Comparison of ENCODE assay signal across 1 cellular context in the genomic region with DNA sequence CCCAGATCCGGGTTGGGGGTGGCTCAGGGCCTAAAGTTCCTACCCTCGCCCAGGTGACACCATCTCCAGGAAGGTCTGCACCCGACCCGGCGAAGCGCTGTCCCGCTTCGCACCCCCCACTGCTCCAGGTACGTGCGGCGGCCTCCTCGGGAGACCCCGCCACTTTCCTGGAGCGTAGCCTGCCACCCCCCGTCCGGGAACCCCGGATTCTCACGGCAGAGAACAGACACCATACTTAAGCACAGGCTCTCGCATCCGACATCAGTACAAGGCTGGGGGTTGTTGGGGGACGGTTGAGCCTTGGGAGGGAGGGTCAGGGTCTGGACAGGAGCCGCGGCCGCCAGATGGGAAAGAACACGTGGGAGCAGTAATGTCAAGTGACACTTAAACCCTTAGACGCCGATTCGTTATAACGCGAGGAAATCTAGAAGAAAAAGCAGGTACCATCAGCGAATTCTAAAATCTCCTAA.
TF ChIP-seq lines count a peak whose summit lies in the region.

No MANE protein-coding gene starts in this region.

TF ChIP-seq in HepG2, 621 proteins besides CTCF, POLR2A, EP300 and RAD21 (continued from another document and continues in another):
- 0 out of 2 replicates have a peak, but pooled peaks have one; percentile 39 for TF ChIP-seq AKNA (CRISPR knock-in tag; IDR thresholded peaks at IDR 0.05; ENCODE audit: borderline replicate concordance)
- TF ChIP-seq KAT8 (CRISPR knock-in tag; IDR thresholded peaks at IDR 0.05) = no peak
- 0 out of 2 replicates have a peak, but pooled peaks have one; percentile 62 for TF ChIP-seq KLF12 (CRISPR knock-in tag; IDR thresholded peaks at IDR 0.05; ENCODE audit: borderline replicate concordance)
- 0 out of 2 replicates have a peak, but pooled peaks have one; percentile 16 for TF ChIP-seq RFXAP (CRISPR knock-in tag; IDR thresholded peaks at IDR 0.05; ENCODE audit: borderline replicate concordance)
- no peak for TF ChIP-seq PREB (CRISPR knock-in tag; IDR thresholded peaks at IDR 0.05)
- TF ChIP-seq ZNF362 (CRISPR knock-in tag; IDR thresholded peaks at IDR 0.05; ENCODE audit: borderline replicate concordance) = peak; percentile 13; the same call in 1 of the 2 replicates
- TF ChIP-seq ZNF891 (CRISPR knock-in tag; IDR thresholded peaks at IDR 0.05) = peak; percentile 52; the same call in 1 of the 2 replicates
- TF ChIP-seq FOXO1 (CRISPR knock-in tag; IDR thresholded peaks at IDR 0.05) = no peak
- TF ChIP-seq, protein P1, sequence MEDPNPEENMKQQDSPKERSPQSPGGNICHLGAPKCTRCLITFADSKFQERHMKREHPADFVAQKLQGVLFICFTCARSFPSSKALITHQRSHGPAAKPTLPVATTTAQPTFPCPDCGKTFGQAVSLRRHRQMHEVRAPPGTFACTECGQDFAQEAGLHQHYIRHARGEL (CRISPR knock-in tag; IDR thresholded peaks at IDR 0.05) = no peak
- no peak; the same call in 1 of the 2 replicates for TF ChIP-seq ZBTB43 (CRISPR knock-in tag; conservative IDR thresholded peaks at IDR 0.05)
- TF ChIP-seq, protein P2, sequence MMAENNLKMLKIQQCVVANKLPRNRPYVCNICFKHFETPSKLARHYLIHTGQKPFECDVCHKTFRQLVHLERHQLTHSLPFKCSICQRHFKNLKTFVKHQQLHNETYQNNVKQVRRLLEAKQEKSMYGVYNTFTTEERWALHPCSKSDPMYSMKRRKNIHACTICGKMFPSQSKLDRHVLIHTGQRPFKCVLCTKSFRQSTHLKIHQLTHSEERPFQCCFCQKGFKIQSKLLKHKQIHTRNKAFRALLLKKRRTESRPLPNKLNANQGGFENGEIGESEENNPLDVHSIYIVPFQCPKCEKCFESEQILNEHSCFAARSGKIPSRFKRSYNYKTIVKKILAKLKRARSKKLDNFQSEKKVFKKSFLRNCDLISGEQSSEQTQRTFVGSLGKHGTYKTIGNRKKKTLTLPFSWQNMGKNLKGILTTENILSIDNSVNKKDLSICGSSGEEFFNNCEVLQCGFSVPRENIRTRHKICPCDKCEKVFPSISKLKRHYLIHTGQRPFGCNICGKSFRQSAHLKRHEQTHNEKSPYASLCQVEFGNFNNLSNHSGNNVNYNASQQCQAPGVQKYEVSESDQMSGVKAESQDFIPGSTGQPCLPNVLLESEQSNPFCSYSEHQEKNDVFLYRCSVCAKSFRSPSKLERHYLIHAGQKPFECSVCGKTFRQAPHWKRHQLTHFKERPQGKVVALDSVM (CRISPR knock-in tag; IDR thresholded peaks at IDR 0.05) = 0 out of 2 replicates have a peak, but pooled peaks have one; percentile 35
- TF ChIP-seq RARG (CRISPR knock-in tag; IDR thresholded peaks at IDR 0.05; ENCODE audit: low read depth) = no peak
- TF ChIP-seq, protein P3, sequence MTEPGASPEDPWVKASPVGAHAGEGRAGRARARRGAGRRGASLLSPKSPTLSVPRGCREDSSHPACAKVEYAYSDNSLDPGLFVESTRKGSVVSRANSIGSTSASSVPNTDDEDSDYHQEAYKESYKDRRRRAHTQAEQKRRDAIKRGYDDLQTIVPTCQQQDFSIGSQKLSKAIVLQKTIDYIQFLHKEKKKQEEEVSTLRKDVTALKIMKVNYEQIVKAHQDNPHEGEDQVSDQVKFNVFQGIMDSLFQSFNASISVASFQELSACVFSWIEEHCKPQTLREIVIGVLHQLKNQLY (CRISPR knock-in tag; IDR thresholded peaks at IDR 0.05) = no peak
- TF ChIP-seq NRL (CRISPR knock-in tag; IDR thresholded peaks at IDR 0.05; ENCODE audit: borderline replicate concordance) = peak; percentile 43
- no peak for TF ChIP-seq ZNF451 (CRISPR knock-in tag; IDR thresholded peaks at IDR 0.05)
- TF ChIP-seq GMEB1 (CRISPR knock-in tag; IDR thresholded peaks at IDR 0.05; ENCODE audit: borderline replicate concordance) = peak; percentile 29; the same call in 1 of the 2 replicates
- no peak for TF ChIP-seq LCORL (IDR thresholded peaks at IDR 0.05)
- no peak for TF ChIP-seq LCORL (CRISPR knock-in tag; IDR thresholded peaks at IDR 0.05)
- 0 out of 2 replicates have a peak, but pooled peaks have one; percentile 59 for TF ChIP-seq NR0B2 (CRISPR knock-in tag; IDR thresholded peaks at IDR 0.05)
- TF ChIP-seq ZNF160 (CRISPR knock-in tag; IDR thresholded peaks at IDR 0.05) = 0 out of 2 replicates have a peak, but pooled peaks have one; percentile 21
- TF ChIP-seq SRSF1 (optimal IDR thresholded peaks at IDR 0.05; ENCODE audit: low read depth, low read length) = no peak
- 0 out of 2 replicates have a peak, but pooled peaks have one; percentile 4 for TF ChIP-seq NAIF1 (CRISPR knock-in tag; IDR thresholded peaks at IDR 0.05; ENCODE audit: borderline replicate concordance)
- peak; percentile 88; the same call in 1 of the 2 replicates for TF ChIP-seq ZNF274 (CRISPR knock-in tag; IDR thresholded peaks at IDR 0.05)
- no peak for TF ChIP-seq ZNF841 (CRISPR knock-in tag; IDR thresholded peaks at IDR 0.05; ENCODE audit: borderline replicate concordance)
- peak; percentile 48 for TF ChIP-seq HNRNPLL (IDR thresholded peaks at IDR 0.05; ENCODE audit: low read depth, low read length, poor library complexity, severe bottlenecking)
- 0 out of 2 replicates have a peak, but pooled peaks have one; percentile 62 for TF ChIP-seq TOPORS (CRISPR knock-in tag; IDR thresholded peaks at IDR 0.05)
- TF ChIP-seq KDM5B (CRISPR knock-in tag; IDR thresholded peaks at IDR 0.05; ENCODE audit: borderline replicate concordance) = peak; percentile 45; the same call in 1 of the 2 replicates
- no peak for TF ChIP-seq ZFYVE20 (CRISPR knock-in tag; IDR thresholded peaks at IDR 0.05; ENCODE audit: borderline replicate concordance, low read depth)
- TF ChIP-seq ZIK1 (CRISPR knock-in tag; IDR thresholded peaks at IDR 0.05; ENCODE audit: borderline replicate concordance, low read depth) = no peak
- TF ChIP-seq XBP1 (CRISPR knock-in tag; IDR thresholded peaks at IDR 0.05) = peak; percentile 14; the same call in 1 of the 2 replicates
- no peak for TF ChIP-seq ZNF326 (CRISPR knock-in tag; IDR thresholded peaks at IDR 0.05; ENCODE audit: borderline replicate concordance)
- peak; percentile 29; the same call in 1 of the 2 replicates for TF ChIP-seq ZNF768 (CRISPR knock-in tag; IDR thresholded peaks at IDR 0.05)
- TF ChIP-seq SPEN (CRISPR knock-in tag; IDR thresholded peaks at IDR 0.05; ENCODE audit: low read depth) = peak; percentile 56; the same call in 1 of the 2 replicates
- TF ChIP-seq, protein P4, sequence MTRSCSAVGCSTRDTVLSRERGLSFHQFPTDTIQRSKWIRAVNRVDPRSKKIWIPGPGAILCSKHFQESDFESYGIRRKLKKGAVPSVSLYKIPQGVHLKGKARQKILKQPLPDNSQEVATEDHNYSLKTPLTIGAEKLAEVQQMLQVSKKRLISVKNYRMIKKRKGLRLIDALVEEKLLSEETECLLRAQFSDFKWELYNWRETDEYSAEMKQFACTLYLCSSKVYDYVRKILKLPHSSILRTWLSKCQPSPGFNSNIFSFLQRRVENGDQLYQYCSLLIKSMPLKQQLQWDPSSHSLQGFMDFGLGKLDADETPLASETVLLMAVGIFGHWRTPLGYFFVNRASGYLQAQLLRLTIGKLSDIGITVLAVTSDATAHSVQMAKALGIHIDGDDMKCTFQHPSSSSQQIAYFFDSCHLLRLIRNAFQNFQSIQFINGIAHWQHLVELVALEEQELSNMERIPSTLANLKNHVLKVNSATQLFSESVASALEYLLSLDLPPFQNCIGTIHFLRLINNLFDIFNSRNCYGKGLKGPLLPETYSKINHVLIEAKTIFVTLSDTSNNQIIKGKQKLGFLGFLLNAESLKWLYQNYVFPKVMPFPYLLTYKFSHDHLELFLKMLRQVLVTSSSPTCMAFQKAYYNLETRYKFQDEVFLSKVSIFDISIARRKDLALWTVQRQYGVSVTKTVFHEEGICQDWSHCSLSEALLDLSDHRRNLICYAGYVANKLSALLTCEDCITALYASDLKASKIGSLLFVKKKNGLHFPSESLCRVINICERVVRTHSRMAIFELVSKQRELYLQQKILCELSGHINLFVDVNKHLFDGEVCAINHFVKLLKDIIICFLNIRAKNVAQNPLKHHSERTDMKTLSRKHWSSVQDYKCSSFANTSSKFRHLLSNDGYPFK (CRISPR knock-in tag; IDR thresholded peaks at IDR 0.05; ENCODE audit: borderline replicate concordance) = 0 out of 2 replicates have a peak, but pooled peaks have one; percentile 13
- TF ChIP-seq ZNF335 (CRISPR knock-in tag; IDR thresholded peaks at IDR 0.05) = no peak
- TF ChIP-seq BORCS8-MEF2B (CRISPR knock-in tag; IDR thresholded peaks at IDR 0.05) = peak; percentile 79
- TF ChIP-seq ZBTB8A (CRISPR knock-in tag; IDR thresholded peaks at IDR 0.05; ENCODE audit: borderline replicate concordance, low read depth) = 0 out of 2 replicates have a peak, but pooled peaks have one; percentile 21
- TF ChIP-seq SATB2 (CRISPR knock-in tag; IDR thresholded peaks at IDR 0.05) = peak; percentile 74; the same call in 1 of the 2 replicates
- TF ChIP-seq SNRNP70 (IDR thresholded peaks at IDR 0.05; ENCODE audit: low read depth, low read length) = no peak
- TF ChIP-seq PHF8 (CRISPR knock-in tag; IDR thresholded peaks at IDR 0.05) = peak; percentile 72
